In the genomic region with DNA sequence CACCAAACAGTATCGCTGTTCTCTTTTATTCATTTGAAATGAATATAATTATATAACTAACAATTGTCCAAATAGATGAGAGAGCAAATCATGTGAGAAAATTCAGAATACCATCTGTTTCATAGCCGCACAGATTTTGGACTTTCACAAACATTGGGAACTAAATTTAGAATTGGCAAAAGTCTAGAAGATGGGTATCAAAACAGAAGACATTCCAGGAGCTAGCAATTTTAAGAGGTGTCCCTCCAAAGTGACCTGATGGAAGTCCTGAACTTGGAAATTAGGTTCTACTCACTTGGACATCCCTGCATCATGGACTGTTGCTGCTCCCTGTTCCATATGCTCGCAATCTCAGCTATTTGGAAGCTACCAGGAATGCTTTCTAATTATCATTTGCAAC, we compare ENCODE assay signal across 22 cellular contexts.
"Had no signal": no experiment of that assay in that cellular context is flagged by ENCODE, and none has a peak within 500 bp of the region (broad histone marks: within the 10 kb centered on the region; RNA-seq: fewer than 3 reads in every experiment).

No MANE protein-coding gene starts in this region.

- H3K36me3 Mint-ChIP-seq: naive B cell had no signal

- H3K27me3 ChIP-seq: heart left ventricle, pancreas, suprapubic skin, tibial artery, upper lobe of left lung, uterus had no signal

- H3K36me3 ChIP-seq: pancreas, suprapubic skin, uterus had no signal

- H3K4me1 ChIP-seq: heart left ventricle, pancreas, suprapubic skin, tibial artery, upper lobe of left lung, uterus had no signal

- FAIRE-seq: endometrium, frontal cortex, pancreas had no signal

- H3K27ac Mint-ChIP-seq: naive B cell, nephron, progenitor cell of endocrine pancreas had no signal

- H3K27ac ChIP-seq: heart left ventricle, pancreas, suprapubic skin, tibial artery, upper lobe of left lung, uterus had no signal

- H3K4me3 ChIP-seq: heart left ventricle, lung, pancreas, smooth muscle cell, suprapubic skin, tibial artery, upper lobe of left lung, uterus had no signal

- H3K9me3 ChIP-seq: heart left ventricle, pancreas, suprapubic skin, tibial artery, upper lobe of left lung, uterus had no signal

- H3K4me3 Mint-ChIP-seq: naive B cell, nephron had no signal

- DNase-seq: effector CD8-positive, alpha-beta T cell; heart left ventricle; hippocampal formation; left colon; left ventricle myocardium superior; mesendoderm; naive B cell; occipital lobe; pancreas; right cardiac atrium; stimulated activated CD4-positive, alpha-beta T cell treated with anti-CD3 and anti-CD28 coated beads, Interleukin-2, amount 100 ng/mL, for 48 hours; stimulated activated naive CD4-positive, alpha-beta T cell treated with Interleukin-2 at 50 U/mL for 16 hours; tibial artery; upper lobe of left lung; uterus had no signal

- H3K9me3 Mint-ChIP-seq: naive B cell, nephron had no signal

- H3K27me3 Mint-ChIP-seq: naive B cell, progenitor cell of endocrine pancreas had no signal
